ENCODE assay signal across 21 cellular contexts in the genomic region with DNA sequence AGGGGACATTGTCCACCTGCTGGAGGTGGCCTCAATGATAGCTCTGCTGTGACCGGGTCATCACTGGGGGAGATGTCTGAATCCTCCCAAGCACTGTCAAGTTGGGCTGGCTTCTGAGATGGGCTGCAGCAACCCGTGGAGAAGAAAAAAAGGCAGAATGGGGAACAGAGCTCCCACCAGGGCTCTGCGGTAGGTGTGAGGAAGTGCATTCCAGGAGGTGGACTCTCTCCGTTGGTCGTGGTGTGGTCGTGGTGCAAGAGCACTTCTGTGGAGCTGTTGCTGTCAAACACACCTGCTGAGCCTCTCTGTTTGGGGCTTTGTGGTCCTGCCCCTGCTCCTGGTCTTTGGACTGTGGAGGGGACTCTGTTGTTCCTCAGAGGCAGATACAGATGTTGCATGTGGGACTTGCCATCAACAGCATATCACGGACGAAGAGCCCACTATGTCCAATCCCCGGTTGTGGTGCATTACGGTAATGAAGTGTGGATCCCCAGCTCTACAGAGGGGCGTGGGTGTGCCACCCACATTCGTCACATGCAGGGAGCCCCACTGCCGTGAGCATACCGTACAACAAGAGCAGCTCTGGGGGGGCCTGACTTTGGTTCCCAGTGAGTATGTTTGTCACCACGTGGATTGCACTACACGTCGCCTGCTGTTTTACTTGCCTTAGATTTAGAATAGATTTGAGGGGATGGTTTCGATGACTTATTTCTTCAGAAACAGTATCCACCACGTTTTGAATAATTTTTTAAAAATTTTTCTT. TPM values are rescaled to one million over a fixed set of nuclear protein-coding genes. Genes with fewer than 3 reads are reported as not detected.
A peak's percentile ranks its signal among the peaks of the same experiment; 100 is the strongest.
DNase-seq lines count a peak whose midpoint lies in the region; ATAC-seq, FAIRE-seq and TF ChIP-seq lines count a peak whose summit lies in the region.
"Had no signal": no experiment of that assay in that cellular context is flagged by ENCODE, and none has a peak within 500 bp of the region (broad histone marks: within the 10 kb centered on the region; RNA-seq: fewer than 3 reads in every experiment).

No MANE protein-coding gene starts in this region.

- peak; percentile 8 for DNase-seq in activated T-cell treated with anti-CD3 and anti-CD28 coated beads, Interleukin-2, amount 50 U/mL, for 24 hours
- no peak for DNase-seq in activated T-cell treated with anti-CD3 and anti-CD28 coated beads, Interleukin-2, amount 50 U/mL, for 48 hours
- peak; percentile 58 for DNase-seq in RWPE2 (ENCODE audit: low spot score)
- peak; percentile 51 for DNase-seq in kidney
- peak; percentile 25 to 72 for DNase-seq in suprapubic skin (ENCODE audit: low spot score in 2 of 2)
- DNase-seq in islet precursor cell, result no peak
- DNase-seq in C1 segment of cervical spinal cord (lab: John Stamatoyannopoulos, UW), result no peak
- DNase-seq: GF-D8, Kasumi-1, MV-4-11, NCI-H1417 treated with DMSO at 0.1 percent for 48 hours, NCI-H1930, NCI-H2171, NCI-H510A, SHP77 had no signal

- H3K9ac ChIP-seq in kidney (ENCODE audit: low read length in 2 of 2), result no peak overlapping the region
- H3K9ac ChIP-seq: BLaER1 had no signal

- no peak for FAIRE-seq in kidney (lab: Jason Lieb, UNC)
- FAIRE-seq: A204.1, GM12891, H54, RCC 7860 had no signal

- H3K27me3 ChIP-seq in RWPE2 (ENCODE audit: insufficient read depth, poor library complexity, severe bottlenecking) (no peaks in the 10 kb centered on the region), suprapubic skin (peaks cover 8% of the 10 kb centered on the region)
- H3K27me3 ChIP-seq: BLaER1 had no signal

- ATAC-seq in RWPE2 (ENCODE audit: low read depth) (no peak), HG03460 (IDR thresholded peaks at IDR 0.05; ENCODE audit: unreplicated experiment) (no peak)

- TF ChIP-seq POLR2A in suprapubic skin (IDR thresholded peaks at IDR 0.05), result no peak

- no peaks in the 10 kb centered on the region for H3K36me3 Mint-ChIP-seq in activated T-cell treated with anti-CD3 and anti-CD28 coated beads, Interleukin-2, amount 50 U/mL, for 24 hours (ENCODE audit: low read depth)

- H3K27ac ChIP-seq in RWPE2 (ENCODE audit: poor library complexity, severe bottlenecking), result no peak overlapping the region
- no peak overlapping the region for H3K27ac ChIP-seq in kidney (ENCODE audit: low read depth in 2 of 2, low read length in 2 of 2)
- no peak overlapping the region for H3K27ac ChIP-seq in suprapubic skin
- H3K27ac ChIP-seq: BLaER1 had no signal

- H3K4me3 Mint-ChIP-seq in activated T-cell treated with anti-CD3 and anti-CD28 coated beads, Interleukin-2, amount 50 U/mL, for 24 hours, result no peak overlapping the region

- H3K27ac Mint-ChIP-seq in activated T-cell treated with anti-CD3 and anti-CD28 coated beads, Interleukin-2, amount 50 U/mL, for 24 hours, result no peak overlapping the region

- H3K4me1 ChIP-seq in RWPE2 (ENCODE audit: insufficient read depth, poor library complexity, severe bottlenecking) (no peaks in the 10 kb centered on the region), kidney (ENCODE audit: control insufficient read depth in 1 of 2, insufficient read depth in 1 of 2, low read depth in 1 of 2, low read length in 2 of 2) (no peaks in the 10 kb centered on the region), suprapubic skin (peaks cover 5% of the 10 kb centered on the region)
- H3K4me1 ChIP-seq: BLaER1 had no signal

- no peaks in the 10 kb centered on the region for H3K9me3 Mint-ChIP-seq in activated T-cell treated with anti-CD3 and anti-CD28 coated beads, Interleukin-2, amount 50 U/mL, for 24 hours

- intact Hi-C loops in kidney (cut with DNase I), result loop anchor here (5.0 kb wide), 1 partner anchor 92 kb away; no protein-coding TSS in a partner anchor

- no peaks in the 10 kb centered on the region for H3K36me3 ChIP-seq in RWPE2 (ENCODE audit: low read depth)
- no peaks in the 10 kb centered on the region for H3K36me3 ChIP-seq in kidney (ENCODE audit: control insufficient read depth in 1 of 2, insufficient read depth in 2 of 2, low read length in 2 of 2)
- no peaks in the 10 kb centered on the region for H3K36me3 ChIP-seq in suprapubic skin
- H3K36me3 ChIP-seq: BLaER1 had no signal

- H3K9me3 ChIP-seq in RWPE2 (ENCODE audit: severe bottlenecking) (no peaks in the 10 kb centered on the region), kidney (ENCODE audit: control insufficient read depth in 1 of 2, low read length in 2 of 2) (no peaks in the 10 kb centered on the region), suprapubic skin (no peaks in the 10 kb centered on the region)
- H3K9me3 ChIP-seq: BLaER1 had no signal

- no peak for TF ChIP-seq CTCF in RWPE2 (IDR thresholded peaks at IDR 0.05; ENCODE audit: poor library complexity, severe bottlenecking)
- no peak for TF ChIP-seq CTCF in kidney (IDR thresholded peaks at IDR 0.05; ENCODE audit: borderline replicate concordance, extremely low read depth, insufficient read depth)
- no peak for TF ChIP-seq CTCF in suprapubic skin (IDR thresholded peaks at IDR 0.05)

- H3K4me1 Mint-ChIP-seq in activated T-cell treated with anti-CD3 and anti-CD28 coated beads, Interleukin-2, amount 50 U/mL, for 24 hours (ENCODE audit: low read depth), result no peaks in the 10 kb centered on the region

- peaks cover 8% of the 10 kb centered on the region for H3K27me3 Mint-ChIP-seq in activated T-cell treated with anti-CD3 and anti-CD28 coated beads, Interleukin-2, amount 50 U/mL, for 24 hours

- TF ChIP-seq EP300 in suprapubic skin (IDR thresholded peaks at IDR 0.05), result no peak

- H3K4me3 ChIP-seq in RWPE2 (ENCODE audit: severe bottlenecking) (no peak overlapping the region), kidney (ENCODE audit: low read length in 2 of 2) (no peak overlapping the region), suprapubic skin (no peak overlapping the region)
- H3K4me3 ChIP-seq: BLaER1 had no signal

- WGBS in suprapubic skin, result 83% methylated on average over 15 of the region's 19 CpGs

RNA-seq across cellular contexts. Expression of a gene that starts 36.0 kb away (rescaled TPM):
- total RNA-seq in kidney (not detected), suprapubic skin (1 to 10 TPM in 3 of 4 donors, under 1 TPM in 1; 0.64 to 2.4 (median 1.4) TPM)
- not detected for polyA plus RNA-seq in kidney (ENCODE audit: insufficient read depth, low read depth, low replicate concordance)

Comparison
In these comparisons a context has a peak if more than half of its experiments do, and no peak if none do; other contexts are left out.
1. DNase-seq: peak in activated T-cell treated with anti-CD3 and anti-CD28 coated beads, Interleukin-2, amount 50 U/mL, for 24 hours (single experiment), RWPE2 (single experiment), kidney (single experiment) and suprapubic skin (2 of 2); none in activated T-cell treated with anti-CD3 and anti-CD28 coated beads, Interleukin-2, amount 50 U/mL, for 48 hours (0 of 2), islet precursor cell (single experiment) and C1 segment of cervical spinal cord (0 of 14).